Comparison of ENCODE assay signal across 27 cellular contexts in the genomic region with DNA sequence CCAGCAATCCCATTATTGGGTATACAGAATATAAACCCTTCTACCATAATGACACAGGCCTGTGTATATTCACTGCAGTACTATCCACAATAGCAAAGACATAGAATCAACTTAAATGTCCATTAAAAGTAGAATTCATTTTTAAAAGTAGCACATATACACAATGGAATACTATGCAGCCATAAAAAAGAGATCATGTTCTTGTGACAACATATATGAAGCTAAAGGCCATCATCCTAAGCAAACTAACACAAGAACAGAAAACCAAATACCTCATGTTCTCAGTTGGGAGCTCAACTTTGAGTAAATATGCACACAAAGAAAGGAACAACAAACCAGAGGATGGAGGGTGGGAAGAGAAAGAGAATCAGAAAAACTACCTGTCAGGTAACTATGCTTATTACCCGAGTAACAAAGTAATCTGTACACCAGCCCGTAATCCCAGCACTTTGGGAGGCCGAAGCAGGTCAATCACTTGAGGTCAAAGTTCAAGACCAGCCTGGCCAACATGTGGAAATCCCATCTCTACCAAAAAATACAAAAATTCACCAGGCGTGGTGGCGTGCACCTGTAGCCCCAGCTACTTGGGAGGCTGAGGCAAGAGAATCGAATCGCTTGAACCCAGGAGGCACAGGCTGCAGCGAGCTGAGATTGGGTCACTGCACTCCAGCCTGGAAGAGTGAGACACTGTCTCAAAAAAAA.
"Had no signal": no experiment of that assay in that cellular context is flagged by ENCODE, and none has a peak within 500 bp of the region (broad histone marks: within the 10 kb centered on the region; RNA-seq: fewer than 3 reads in every experiment).

No MANE protein-coding gene starts in this region.

- ATAC-seq: activated CD8-positive, alpha-beta memory T cell treated with anti-CD3 and anti-CD28 coated beads, Interleukin-2, amount 10 ng/mL, durations not matched to agents 7 days and 5 days; activated CD8-positive, alpha-beta T cell treated with anti-CD3 and anti-CD28 coated beads for 36 hours; foreskin keratinocyte; left lung had no signal

- H3K4me3 ChIP-seq: adrenal gland, ascending aorta, left lung, ovary, prostate gland, tibial artery had no signal

- H3K27ac Mint-ChIP-seq: activated CD4-positive, alpha-beta T cell treated with anti-CD3 and anti-CD28 coated beads, Interleukin-2, amount 10 ng/mL, durations not matched to agents 7 days and 5 days; activated CD8-positive, alpha-beta T cell treated with anti-CD3 and anti-CD28 coated beads for 36 hours; activated T-helper 1 cell treated with anti-CD3 and anti-CD28 coated beads, Interleukin-12 subunit alpha, Interleukin-12 subunit beta, Interleukin-2, Interleukin-4 antibody, amounts not matched to agents 30 ng/mL and 10 ng/mL and 1 ng/mL, durations not matched to agents 14 hours and 24 hours and 36 hours; T-helper 2 cell treated with Interferon-gamma antibody and Interleukin-4, amounts not matched to agents 5 μg/mL and 100 μg/mL, for 36 hours had no signal

- H3K9me3 Mint-ChIP-seq: activated naive CD4-positive, alpha-beta T cell treated with anti-CD3 and anti-CD28 coated beads, Interleukin-2, amount 50 U/mL, for 24 hours; nephron had no signal

- DNase-seq: activated CD4-positive, alpha-beta T cell treated with anti-CD3 and anti-CD28 coated beads, Interleukin-2, amount 10 ng/mL, durations not matched to agents 7 days and 5 days; activated CD4-positive, CD25-positive, alpha-beta regulatory T cell treated with anti-CD3 and anti-CD28 coated beads, Interleukin-2, amount 50 U/mL, for 72 hours; activated CD8-positive, alpha-beta memory T cell treated with anti-CD3 and anti-CD28 coated beads, Interleukin-2, amount 10 ng/mL, durations not matched to agents 7 days and 5 days; activated CD8-positive, alpha-beta T cell treated with anti-CD3 and anti-CD28 coated beads for 36 hours; activated gamma-delta T cell treated with Interleukin-2 at 50 U/mL for 16 hours; activated T-cell treated with anti-CD3 and anti-CD28 coated beads for 4 hours; adrenal gland; brain microvascular endothelial cell; central memory CD4-positive, alpha-beta T cell; effector memory CD4-positive, alpha-beta T cell; foreskin keratinocyte; left lung; midbrain; ovary; stimulated activated CD4-positive, alpha-beta T cell treated with anti-CD3 and anti-CD28 coated beads, Interleukin-4, amount 100 ng/mL, for 24 hours; stimulated activated naive CD4-positive, alpha-beta T cell treated with Interleukin-2 at 50 U/mL for 16 hours; substantia nigra; tibial artery; WERI-Rb-1 had no signal

- H3K9me3 ChIP-seq: adrenal gland, ascending aorta, left lung, neutrophil, ovary, prostate gland, tibial artery had no signal

- H3K27me3 ChIP-seq: adrenal gland, ascending aorta, brain microvascular endothelial cell, foreskin keratinocyte, left lung, neutrophil, ovary, tibial artery had no signal

- H3K4me1 ChIP-seq: prostate gland had no signal

- H3K36me3 ChIP-seq: adrenal gland, ovary, prostate gland had no signal

- H3K27me3 Mint-ChIP-seq: activated CD4-positive, alpha-beta T cell treated with anti-CD3 and anti-CD28 coated beads, Interleukin-2, amount 10 ng/mL, durations not matched to agents 7 days and 5 days; activated CD8-positive, alpha-beta memory T cell treated with anti-CD3 and anti-CD28 coated beads, Interleukin-2, amount 10 ng/mL, durations not matched to agents 7 days and 5 days; activated CD8-positive, alpha-beta T cell treated with anti-CD3 and anti-CD28 coated beads for 36 hours; activated naive CD4-positive, alpha-beta T cell treated with anti-CD3 and anti-CD28 coated beads, Interleukin-2, amount 50 U/mL, for 24 hours had no signal

- FAIRE-seq: colon had no signal

- H3K4me3 Mint-ChIP-seq: activated CD4-positive, alpha-beta T cell treated with anti-CD3 and anti-CD28 coated beads, Interleukin-2, amount 10 ng/mL, durations not matched to agents 7 days and 5 days; activated CD8-positive, alpha-beta memory T cell treated with anti-CD3 and anti-CD28 coated beads, Interleukin-2, amount 10 ng/mL, durations not matched to agents 7 days and 5 days; activated CD8-positive, alpha-beta T cell treated with anti-CD3 and anti-CD28 coated beads for 36 hours; activated T-helper 1 cell treated with anti-CD3 and anti-CD28 coated beads, Interleukin-12 subunit alpha, Interleukin-12 subunit beta, Interleukin-2, Interleukin-4 antibody, amounts not matched to agents 30 ng/mL and 10 ng/mL and 1 ng/mL, durations not matched to agents 14 hours and 24 hours and 36 hours; nephron; T-helper 2 cell treated with Interferon-gamma antibody and Interleukin-4, amounts not matched to agents 5 μg/mL and 100 μg/mL, for 36 hours had no signal

- H3K27ac ChIP-seq: adrenal gland, ascending aorta, brain microvascular endothelial cell, foreskin keratinocyte, left lung, neutrophil, ovary, prostate gland, tibial artery, WERI-Rb-1 had no signal
